In genomic region chr5:84635235-84636055, GRCh38 we compare ENCODE assay signal across 1 cellular context.
TF ChIP-seq lines count a peak whose summit lies in the region.

No MANE protein-coding gene starts in this region.

TF ChIP-seq in GM23338, 12 proteins besides CTCF, POLR2A, EP300 and RAD21 (continued from another document):
- TF ChIP-seq ZNF462 (CRISPR knock-in tag; IDR thresholded peaks at IDR 0.05) (no peak), NANOG (IDR thresholded peaks at IDR 0.05; ENCODE audit: borderline replicate concordance) (no peak), EZH2 (IDR thresholded peaks at IDR 0.05; ENCODE audit: low read depth, unreplicated experiment) (no peak), CREB1 (CRISPR knock-in tag; IDR thresholded peaks at IDR 0.05; ENCODE audit: low read depth) (no peak), ZNF331 (CRISPR knock-in tag; IDR thresholded peaks at IDR 0.05; ENCODE audit: low read depth) (no peak), ZNF114 (CRISPR knock-in tag; IDR thresholded peaks at IDR 0.05) (no peak), REST (IDR thresholded peaks at IDR 0.05; ENCODE audit: unreplicated experiment) (no peak), ETS1 (IDR thresholded peaks at IDR 0.05) (no peak)
TF ChIP-seq in GM23338: peak in this region for 0.
